In the genomic region with DNA sequence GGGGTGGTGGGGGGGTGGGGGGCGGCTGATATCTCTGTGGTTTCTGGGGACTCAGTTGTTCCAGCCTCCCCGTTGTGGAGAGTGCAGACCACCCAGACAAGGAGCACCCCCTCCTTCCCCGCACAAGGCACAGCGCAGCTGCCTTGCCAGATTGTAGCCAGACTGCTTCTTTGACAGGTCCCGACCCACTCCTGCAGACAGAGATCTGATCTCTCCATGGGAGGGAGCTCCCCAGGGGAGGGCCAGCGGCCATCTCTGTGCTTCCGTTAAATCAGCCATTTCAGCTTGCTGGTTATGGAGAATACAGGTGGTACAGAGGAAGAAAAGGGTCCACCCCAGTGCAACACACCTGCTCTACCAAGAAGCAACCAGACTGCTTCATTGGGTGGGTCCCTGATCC, we compare ENCODE assay signal across 17 cellular contexts.
"Had no signal": no experiment of that assay in that cellular context is flagged by ENCODE, and none has a peak within 500 bp of the region (broad histone marks: within the 10 kb centered on the region; RNA-seq: fewer than 3 reads in every experiment).

No MANE protein-coding gene starts in this region.

- DNase-seq: activated CD4-positive, alpha-beta T cell treated with anti-CD3 and anti-CD28 coated beads, Interleukin-2, amount 10 ng/mL, durations not matched to agents 24 days and 14 days; activated CD4-positive, CD25-positive, alpha-beta regulatory T cell; activated CD8-positive, alpha-beta T cell treated with anti-CD3 and anti-CD28 coated beads for 36 hours; activated naive CD4-positive, alpha-beta T cell; activated naive CD8-positive, alpha-beta T cell treated with anti-CD3 and anti-CD28 coated beads for 36 hours; activated T-cell treated with anti-CD3 and anti-CD28 coated beads, Interleukin-2, amount 50 U/mL, for 1 hour; amniotic stem cell; effector CD8-positive, alpha-beta T cell; esophagus squamous epithelium; islet precursor cell; mammary epithelial cell; stimulated activated CD4-positive, alpha-beta T cell treated with anti-CD3 and anti-CD28 coated beads, Interleukin-2, amount 100 ng/mL, for 24 hours; stimulated activated naive CD4-positive, alpha-beta T cell treated with Interleukin-2 at 50 U/mL for 16 hours; T-helper 2 cell; tibial artery had no signal

- H3K27me3 ChIP-seq: esophagus squamous epithelium, hepatocyte, tibial artery had no signal

- ATAC-seq: activated CD8-positive, alpha-beta T cell treated with anti-CD3 and anti-CD28 coated beads for 36 hours; activated T-helper 17 cell treated with anti-CD3 and anti-CD28 coated beads, Interleukin-2, amount 50 U/mL, for 72 hours had no signal

- H3K4me1 ChIP-seq: esophagus squamous epithelium, tibial artery had no signal

- H3K4me3 ChIP-seq: esophagus squamous epithelium, hepatocyte, tibial artery had no signal

- H3K36me3 ChIP-seq: tibial artery had no signal

- H2AFZ ChIP-seq: hepatocyte had no signal

- H3K79me2 ChIP-seq: hepatocyte had no signal

- H3K27ac ChIP-seq: esophagus squamous epithelium, hepatocyte, tibial artery had no signal

- H3K4me2 ChIP-seq: hepatocyte had no signal
